Comparison of ENCODE assay signal across 29 cellular contexts in genomic region chr10:110048781-110049180, GRCh38.
"Had no signal": no experiment of that assay in that cellular context is flagged by ENCODE, and none has a peak within 500 bp of the region (broad histone marks: within the 10 kb centered on the region; RNA-seq: fewer than 3 reads in every experiment).

No MANE protein-coding gene starts in this region.

- H3K9me3 ChIP-seq: ascending aorta, breast epithelium, colonic mucosa had no signal

- ATAC-seq: activated CD4-positive, CD25-positive, alpha-beta regulatory T cell treated with anti-CD3 and anti-CD28 coated beads, Interleukin-2, amount 50 U/mL, for 24 hours; activated CD8-positive, alpha-beta T cell treated with anti-CD3 and anti-CD28 coated beads for 36 hours; activated naive CD4-positive, alpha-beta T cell treated with anti-CD3 and anti-CD28 coated beads, Interleukin-2, amount 50 U/mL, for 72 hours; esophagus mucosa; T-helper 17 cell had no signal

- H3K4me1 ChIP-seq: breast epithelium, colonic mucosa had no signal

- H3K27ac Mint-ChIP-seq: activated B cell treated with CpG ODN at 0.5 μM for 24 hours; activated naive CD4-positive, alpha-beta T cell treated with anti-CD3 and anti-CD28 coated beads, Interleukin-2, amount 10 ng/mL, durations not matched to agents 7 days and 5 days; activated naive CD8-positive, alpha-beta T cell treated with anti-CD3 and anti-CD28 coated beads, Interleukin-2, amount 10 ng/mL, durations not matched to agents 7 days and 5 days; brain; T-helper 2 cell treated with Interferon-gamma antibody and Interleukin-4, amounts not matched to agents 5 μg/mL and 100 μg/mL, for 36 hours had no signal

- DNase-seq: activated B cell treated with CpG ODN at 0.5 μM for 24 hours; activated CD4-positive, alpha-beta T cell treated with anti-CD3 and anti-CD28 coated beads for 48 hours; activated CD4-positive, alpha-beta T cell treated with anti-CD3 and anti-CD28 coated beads, Interleukin-2, amount 50 U/mL, for 1 hour; activated CD4-positive, alpha-beta T cell treated with anti-CD3 and anti-CD28 coated beads, Interleukin-2, amount 50 U/mL, for 48 hours; activated CD8-positive, alpha-beta memory T cell treated with anti-CD3 and anti-CD28 coated beads for 24 hours; activated CD8-positive, alpha-beta T cell treated with anti-CD3 and anti-CD28 coated beads for 36 hours; activated gamma-delta T cell; activated naive CD4-positive, alpha-beta T cell; activated naive CD4-positive, alpha-beta T cell treated with anti-CD3 and anti-CD28 coated beads, Interleukin-2, amount 10 ng/mL, durations not matched to agents 7 days and 5 days; activated naive CD8-positive, alpha-beta T cell treated with anti-CD3 and anti-CD28 coated beads, Interleukin-2, amount 10 ng/mL, durations not matched to agents 7 days and 5 days; activated T-cell treated with anti-CD3 and anti-CD28 coated beads, Interleukin-2, amount 50 U/mL, for 48 hours; central memory CD4-positive, alpha-beta T cell; cerebellar nuclear complex; colonic mucosa; effector CD8-positive, alpha-beta T cell; foreskin fibroblast; head of caudate nucleus; T-helper 17 cell; T1000; WERI-Rb-1 had no signal

- H3K4me3 ChIP-seq: ascending aorta, breast epithelium, cardiac muscle cell, colonic mucosa had no signal

- H3K27ac ChIP-seq: ascending aorta, breast epithelium, cardiac muscle cell, colonic mucosa, WERI-Rb-1 had no signal

- H3K36me3 ChIP-seq: ascending aorta, breast epithelium, cardiac muscle cell, colonic mucosa, WERI-Rb-1 had no signal

- H3K4me3 Mint-ChIP-seq: activated B cell treated with CpG ODN at 0.5 μM for 24 hours; activated CD8-positive, alpha-beta T cell treated with anti-CD3 and anti-CD28 coated beads for 36 hours; activated naive CD4-positive, alpha-beta T cell treated with anti-CD3 and anti-CD28 coated beads, Interleukin-2, amount 10 ng/mL, durations not matched to agents 7 days and 5 days; activated naive CD8-positive, alpha-beta T cell treated with anti-CD3 and anti-CD28 coated beads, Interleukin-2, amount 10 ng/mL, durations not matched to agents 7 days and 5 days; activated T-helper 1 cell treated with anti-CD3 and anti-CD28 coated beads, Interleukin-12 subunit alpha, Interleukin-12 subunit beta, Interleukin-2, Interleukin-4 antibody, amounts not matched to agents 30 ng/mL and 10 ng/mL and 1 ng/mL, durations not matched to agents 14 hours and 24 hours and 36 hours; brain; T-helper 17 cell; T-helper 2 cell treated with Interferon-gamma antibody and Interleukin-4, amounts not matched to agents 5 μg/mL and 100 μg/mL, for 36 hours had no signal

- H3K27me3 ChIP-seq: ascending aorta, breast epithelium, cardiac muscle cell, colonic mucosa had no signal

- H3K27me3 Mint-ChIP-seq: activated B cell treated with CpG ODN at 0.5 μM for 24 hours; activated CD8-positive, alpha-beta T cell treated with anti-CD3 and anti-CD28 coated beads for 36 hours; activated naive CD4-positive, alpha-beta T cell treated with anti-CD3 and anti-CD28 coated beads, Interleukin-2, amount 10 ng/mL, durations not matched to agents 7 days and 5 days; activated naive CD8-positive, alpha-beta T cell treated with anti-CD3 and anti-CD28 coated beads, Interleukin-2, amount 10 ng/mL, durations not matched to agents 7 days and 5 days; brain; T-helper 17 cell had no signal
